8 cellular contexts compared by ENCODE assay signal in the genomic region with DNA sequence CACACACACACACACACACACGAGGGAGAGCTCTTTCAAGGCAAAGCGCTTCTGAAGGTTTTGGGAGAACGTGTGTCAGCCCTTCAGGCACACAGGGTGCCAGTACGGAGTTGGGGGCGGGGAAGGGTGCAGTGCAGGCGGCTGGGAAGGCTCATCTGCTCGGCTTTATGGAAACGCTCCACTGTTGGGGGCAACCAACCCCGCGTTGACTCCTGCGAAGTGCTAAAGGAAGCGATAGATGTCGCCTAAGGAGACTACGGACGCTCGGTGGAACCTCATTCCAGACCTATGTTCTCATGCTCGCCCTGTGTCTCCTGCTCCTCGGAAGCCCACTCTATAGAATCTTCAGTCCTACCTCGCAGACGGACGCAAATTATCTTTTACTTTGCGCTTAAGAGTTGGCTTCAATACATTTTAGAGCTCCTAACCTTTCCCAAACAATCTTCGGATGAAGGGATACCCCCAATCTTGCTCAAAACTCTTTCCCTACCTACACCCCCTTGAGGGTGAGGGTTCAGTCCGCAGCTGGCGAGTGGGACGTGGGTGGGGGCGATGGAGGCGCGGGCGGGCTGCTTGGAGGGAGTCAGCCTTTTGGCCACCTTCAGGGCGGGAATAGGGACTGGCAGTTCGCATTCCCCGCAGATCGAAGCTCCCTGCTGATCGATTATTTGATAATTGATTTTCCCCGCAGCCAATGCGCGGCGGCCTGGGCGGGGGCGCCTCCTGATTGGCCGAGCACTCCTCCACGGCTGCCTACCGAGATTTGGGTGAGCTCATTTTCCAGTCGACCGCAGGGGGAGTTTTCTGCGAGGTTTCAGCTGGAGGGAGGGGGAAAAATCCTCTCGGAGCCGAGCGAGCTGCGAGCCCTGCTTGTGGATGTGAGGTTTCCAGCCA. TPM values are rescaled to one million over a fixed set of nuclear protein-coding genes. Genes with fewer than 3 reads are reported as not detected.
DNase-seq lines count a peak whose midpoint lies in the region; TF ChIP-seq lines count a peak whose summit lies in the region.

No MANE protein-coding gene starts in this region.

- no peaks in the 10 kb centered on the region for H3K9me3 ChIP-seq in OCI-LY7 (ENCODE audit: low read length)
- H3K9me3 ChIP-seq in prostate gland, result no peaks in the 10 kb centered on the region

- peak overlapping the region; percentile 93 for H3K4me2 ChIP-seq in OCI-LY7 (ENCODE audit: low read length)

- no peak for TF ChIP-seq RAD21 in Ishikawa (IDR thresholded peaks at IDR 0.05; ENCODE audit: low read depth)

- H3K36me3 ChIP-seq in OCI-LY7 (ENCODE audit: insufficient read depth, low read length) (no peaks in the 10 kb centered on the region), prostate gland (no peaks in the 10 kb centered on the region)

- no peak overlapping the region for H3K27ac ChIP-seq in OCI-LY7 (ENCODE audit: low read depth, low read length, poor library complexity, severe bottlenecking)
- peak overlapping the region; percentile 85 for H3K27ac ChIP-seq in caudate nucleus (ENCODE audit: low read depth, low read length)
- peak overlapping the region; percentile 87 to 89 for H3K27ac ChIP-seq in prostate gland

- no peaks in the 10 kb centered on the region for H3K9me2 ChIP-seq in OCI-LY7 (ENCODE audit: insufficient read depth, low read length)

- peak overlapping the region; percentile 77 for H3K4me3 ChIP-seq in OCI-LY7 (ENCODE audit: low read depth, low read length, poor library complexity, severe bottlenecking)
- H3K4me3 ChIP-seq in iPS-11a (ENCODE audit: low read depth, low read length), result peak overlapping the region; percentile 38
- H3K4me3 ChIP-seq in prostate gland, result peak overlapping the region; percentile 47 to 50

- no peak for TF ChIP-seq EP300 in Ishikawa (IDR thresholded peaks at IDR 0.05; ENCODE audit: borderline replicate concordance)

- TF ChIP-seq POLR2A in prostate gland (IDR thresholded peaks at IDR 0.05), result peak; percentile 58

- H4K20me1 ChIP-seq in OCI-LY7 (ENCODE audit: insufficient read depth, low read length), result no peaks in the 10 kb centered on the region

- no peaks in the 10 kb centered on the region for H3K79me2 ChIP-seq in OCI-LY7 (ENCODE audit: insufficient read depth, low read depth, low read length)

- intact Hi-C loops in OCI-LY7 (cut with micrococcal nuclease; ENCODE audit: unreplicated experiment) (loop anchor here (5.0 to 10.0 kb wide), 4 partner anchors 132 to 1602 kb away; no protein-coding TSS in a partner anchor), prostate gland (cut with DNase I) (loop anchor here (5.0 to 10.0 kb wide), 6 partner anchors 422 to 1219 kb away; a partner anchor contains a TSS)

- BruUV-seq in OCI-LY7 (replicated peaks; lab: Mats Ljungman, UMichigan), result no TSS peak

- peaks cover 6% of the 10 kb centered on the region for H3K27me3 ChIP-seq in prostate gland (replicated peaks; ENCODE audit: insufficient read depth)

- POLR2A ChIA-PET in OCI-LY7 (lab: Charles Lee), result interaction anchor here (0.7 kb wide), 1 partner anchor 973 kb away, joined by 4 read pairs; no protein-coding TSS in a partner anchor

- CTCF ChIA-PET in OCI-LY7 (lab: Charles Lee; ENCODE audit: unreplicated experiment), result interaction anchor here (0.6 kb wide), 1 partner anchor 1421 kb away, joined by 4 read pairs; no protein-coding TSS in a partner anchor

- no peak for TF ChIP-seq CTCF in OCI-LY7 (conservative IDR thresholded peaks at IDR 0.05; ENCODE audit: low read length)
- TF ChIP-seq CTCF in prostate gland (IDR thresholded peaks at IDR 0.05), result peak in 2 of 4 experiments; percentile 9 to 22

- H3K4me1 ChIP-seq in OCI-LY7 (ENCODE audit: insufficient read depth, low read length, poor library complexity, severe bottlenecking) (peaks cover 25% of the 10 kb centered on the region), prostate gland (replicated peaks) (no peaks in the 10 kb centered on the region)

- H2AFZ ChIP-seq in OCI-LY7 (ENCODE audit: low read length), result peak overlapping the region; percentile 99; the same call in 1 of the 2 replicates

- WGBS in prostate gland, result under 1% methylated on average over 45 of the region's 51 CpGs

- DNase-seq in COLO829 (ENCODE audit: low spot score), result peak; percentile 92
- DNase-seq in OCI-LY7 (ENCODE audit: low spot score), result no peak
- peak; percentile 28 to 97 (median 90) for DNase-seq in caudate nucleus (lab: John Stamatoyannopoulos, UW)
- DNase-seq in prostate gland (ENCODE audit: low spot score), result peak; percentile 83
- no peak for DNase-seq in central memory CD4-positive, alpha-beta T cell
- DNase-seq in RKO (ENCODE audit: low spot score), result no peak

TF ChIP-seq in Ishikawa, 13 proteins besides CTCF, POLR2A, EP300 and RAD21:
- TF ChIP-seq TAF1 (IDR thresholded peaks at IDR 0.05; ENCODE audit: low read depth), result peak; percentile 85; the same call in 1 of the 2 replicates
- no peak for TF ChIP-seq CREB1 (IDR thresholded peaks at IDR 0.05; ENCODE audit: low read depth)
- TF ChIP-seq TEAD4 (IDR thresholded peaks at IDR 0.05), result no peak
- TF ChIP-seq, protein P1, sequence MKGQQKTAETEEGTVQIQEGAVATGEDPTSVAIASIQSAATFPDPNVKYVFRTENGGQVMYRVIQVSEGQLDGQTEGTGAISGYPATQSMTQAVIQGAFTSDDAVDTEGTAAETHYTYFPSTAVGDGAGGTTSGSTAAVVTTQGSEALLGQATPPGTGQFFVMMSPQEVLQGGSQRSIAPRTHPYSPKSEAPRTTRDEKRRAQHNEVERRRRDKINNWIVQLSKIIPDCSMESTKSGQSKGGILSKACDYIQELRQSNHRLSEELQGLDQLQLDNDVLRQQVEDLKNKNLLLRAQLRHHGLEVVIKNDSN (IDR thresholded peaks at IDR 0.05), result no peak
- TF ChIP-seq EGR1 (IDR thresholded peaks at IDR 0.05), result no peak

RNA-seq across cellular contexts. Expression of a gene that starts 1.9 kb away (rescaled TPM):
- total RNA-seq in OCI-LY7 (2014; rRNA removed; shearing (Covaris generic)), result 5.4 and 14.3 TPM in 2 replicates
- total RNA-seq in OCI-LY7 (2022) (6.1 and 7.3 TPM in 2 replicates), prostate gland (10 to 100 TPM; 15.4 to 23.7 TPM)

Comparison
In these comparisons a context has a peak if more than half of its experiments do, and no peak if none do; other contexts are left out.
1. DNase-seq: peak in COLO829 (single experiment), caudate nucleus (61 of 61) and prostate gland (single experiment); none in OCI-LY7 (single experiment), central memory CD4-positive, alpha-beta T cell (single experiment) and RKO (single experiment).
2. Peak in every context shown above with its lines, with median percentiles within 50 percentile points of each other: H3K4me3 ChIP-seq.